Comparison of ENCODE assay signal across 8 cellular contexts in the genomic region with DNA sequence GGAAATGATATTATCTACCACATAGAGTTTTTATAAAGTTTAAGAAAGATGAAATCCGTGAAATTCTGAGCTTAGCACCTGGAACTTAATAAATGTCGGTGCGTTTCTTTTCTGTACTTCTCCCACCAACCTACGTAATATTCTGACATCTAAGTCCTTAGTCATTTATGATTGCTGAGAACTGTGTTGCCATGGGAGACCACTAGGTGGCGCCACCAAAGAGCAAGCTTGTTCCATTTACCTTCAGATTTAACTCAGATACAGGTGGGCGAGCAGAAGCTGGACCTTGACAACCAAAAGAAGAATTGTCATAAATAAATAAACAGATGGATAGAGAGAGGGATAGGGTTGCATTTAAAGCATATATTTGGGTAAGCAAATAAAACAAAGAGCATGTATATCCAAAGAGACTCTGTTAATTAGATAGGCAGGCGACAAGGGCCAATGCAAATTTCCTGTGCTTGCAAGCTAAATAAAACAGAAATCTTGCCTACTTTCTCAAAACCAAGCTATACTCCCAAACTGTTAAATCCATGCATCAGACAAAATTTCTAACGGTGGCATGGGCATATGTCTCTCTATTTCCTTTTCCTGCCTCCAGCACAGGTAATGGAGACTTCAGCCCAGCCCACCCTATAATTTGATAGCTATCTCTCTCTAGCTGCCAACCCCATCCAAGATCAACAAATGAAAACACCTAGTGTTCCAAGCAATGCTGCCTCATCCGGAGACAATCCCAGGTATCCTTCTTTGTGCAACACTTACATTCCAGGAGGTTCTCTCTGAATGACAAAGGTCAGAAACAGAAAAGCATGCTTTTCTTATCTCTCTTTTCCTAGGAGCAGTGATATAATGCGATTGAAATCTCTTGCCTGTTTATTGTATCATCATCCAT.
DNase-seq lines count a peak whose midpoint lies in the region; ATAC-seq and TF ChIP-seq lines count a peak whose summit lies in the region.

No MANE protein-coding gene starts in this region.

- POLR2A ChIA-PET in PC-9 (lab: Charles Lee; ENCODE audit: unreplicated experiment), result interaction anchor here (0.5 to 1.0 kb wide), 8 partner anchors 13 to 1436 kb away, joined by 3 to 9 read pairs (median 6); no protein-coding TSS in a partner anchor

- BruUV-seq in PC-9 (replicated peaks; lab: Mats Ljungman, UMichigan), result no TSS peak

- DNase-seq in activated CD4-positive, alpha-beta T cell treated with anti-CD3 and anti-CD28 coated beads for 48 hours, result peak; percentile 65
- no peak for DNase-seq in activated CD4-positive, alpha-beta T cell treated with anti-CD3 and anti-CD28 coated beads for 1 hour
- DNase-seq in HFF-Myc (ENCODE audit: extremely low read depth, low read depth) (no peak), PC-9 (peak; percentile 59 to 90), epithelial cell of esophagus (ENCODE audit: low read depth) (peak; percentile 70), osteoblast (ENCODE audit: insufficient read length, low spot score, missing footprints) (peak; percentile 49), NCI-H1092 treated with DMSO at 0.1 percent for 48 hours (lab: John Stamatoyannopoulos, UW) (no peak)

- H3K27me3 ChIP-seq in PC-9 (ENCODE audit: insufficient read depth, low read depth) (no peaks in the 10 kb centered on the region), osteoblast (ENCODE audit: insufficient read depth, low read length) (no peaks in the 10 kb centered on the region)

- intact Hi-C loops in PC-9 (cut with micrococcal nuclease; ENCODE audit: unreplicated experiment), result loop anchor here (1.0 to 2.0 kb wide), 7 partner anchors 24 to 702 kb away; no protein-coding TSS in a partner anchor

- TF ChIP-seq CTCF in HFF-Myc (IDR thresholded peaks at IDR 0.05; ENCODE audit: low read depth, low read length, missing control alignments) (peak; percentile 75), PC-9 (conservative IDR thresholded peaks at IDR 0.05) (peak; percentile 95), epithelial cell of esophagus (IDR thresholded peaks at IDR 0.05; ENCODE audit: insufficient read depth, low read depth, low read length, missing control alignments) (peak; percentile 70), osteoblast (IDR thresholded peaks at IDR 0.05; ENCODE audit: extremely low read depth, low read depth, low read length) (peak; percentile 84)

- H3K4me2 ChIP-seq in PC-9 (no peak overlapping the region), osteoblast (ENCODE audit: insufficient read depth, low read length) (no peak overlapping the region)

- no peaks in the 10 kb centered on the region for H3K79me2 ChIP-seq in PC-9 (ENCODE audit: low read depth)
- no peaks in the 10 kb centered on the region for H3K79me2 ChIP-seq in osteoblast (ENCODE audit: insufficient read depth, low read length)

- H3K36me3 ChIP-seq in PC-9 (ENCODE audit: low read depth) (no peaks in the 10 kb centered on the region), osteoblast (ENCODE audit: insufficient read depth, low read length) (no peaks in the 10 kb centered on the region)

- ATAC-seq in GM21786 (IDR thresholded peaks at IDR 0.05; ENCODE audit: unreplicated experiment), result no peak

- peaks cover 32% of the 10 kb centered on the region; the same call in 1 of the 2 replicates for H3F3A ChIP-seq in PC-9 (ENCODE audit: insufficient read depth, low read depth)

- H3K4me3 ChIP-seq in HFF-Myc (replicated peaks; ENCODE audit: low read depth, low read length) (no peak overlapping the region), PC-9 (no peak overlapping the region), epithelial cell of esophagus (ENCODE audit: low read length) (no peak overlapping the region), osteoblast (ENCODE audit: insufficient read depth, low read length) (no peak overlapping the region)

- H3K9me3 ChIP-seq in PC-9 (ENCODE audit: insufficient read depth, low read depth), result peaks cover 26% of the 10 kb centered on the region
- H3K9me3 ChIP-seq in osteoblast (ENCODE audit: low read depth, low read length), result no peaks in the 10 kb centered on the region

- peak overlapping the region; percentile 10 for H3K27ac ChIP-seq in PC-9
- no peak overlapping the region for H3K27ac ChIP-seq in osteoblast (ENCODE audit: low read depth, low read length)

- H2AFZ ChIP-seq in PC-9 (no peak overlapping the region), osteoblast (ENCODE audit: low read length) (no peak overlapping the region)

- no peaks in the 10 kb centered on the region for H4K20me1 ChIP-seq in PC-9 (ENCODE audit: insufficient read depth)
- no peaks in the 10 kb centered on the region for H4K20me1 ChIP-seq in osteoblast (ENCODE audit: insufficient read depth, low read length)

- H3K9me2 ChIP-seq in PC-9 (ENCODE audit: insufficient read depth), result no peaks in the 10 kb centered on the region

- CTCF ChIA-PET in PC-9 (lab: Charles Lee), result interaction anchor here (0.6 to 1.8 kb wide), 7 partner anchors 81 to 702 kb away, joined by 3 to 12 read pairs (median 6); no protein-coding TSS in a partner anchor

- H3K4me1 ChIP-seq in PC-9 (replicated peaks; ENCODE audit: insufficient read depth), result peaks cover 54% of the 10 kb centered on the region
- H3K4me1 ChIP-seq in osteoblast (ENCODE audit: insufficient read depth, low read length), result peaks cover 28% of the 10 kb centered on the region

Comparison
In these comparisons a context has a peak if more than half of its experiments do, and no peak if none do; other contexts are left out.
1. DNase-seq: peak in activated CD4-positive, alpha-beta T cell treated with anti-CD3 and anti-CD28 coated beads for 48 hours (single experiment), PC-9 (2 of 2), epithelial cell of esophagus (single experiment) and osteoblast (single experiment); none in activated CD4-positive, alpha-beta T cell treated with anti-CD3 and anti-CD28 coated beads for 1 hour (single experiment), HFF-Myc (single experiment) and NCI-H1092 treated with DMSO at 0.1 percent for 48 hours (single experiment).
2. Peak in every context shown above with its lines, with median percentiles within 50 percentile points of each other: CTCF ChIP-seq.